ENCODE assay signal across 1 cellular context in genomic region chr20:51275816-51276215, GRCh38.
TF ChIP-seq lines count a peak whose summit lies in the region.

No MANE protein-coding gene starts in this region.

TF ChIP-seq in WTC11, 78 proteins besides CTCF, POLR2A, EP300 and RAD21 (continued from another document):
- no peak for TF ChIP-seq AFF4 (CRISPR knock-in tag; IDR thresholded peaks at IDR 0.05; ENCODE audit: borderline replicate concordance)
- TF ChIP-seq ZNF396 (CRISPR knock-in tag; IDR thresholded peaks at IDR 0.05; ENCODE audit: borderline replicate concordance) = no peak
- no peak for TF ChIP-seq HMGXB4 (CRISPR knock-in tag; IDR thresholded peaks at IDR 0.05)
- TF ChIP-seq HMGA2 (CRISPR knock-in tag; IDR thresholded peaks at IDR 0.05) = no peak
